14 cellular contexts compared by ENCODE assay signal in genomic region chr12:48452961-48453360, GRCh38. TPM values are rescaled to one million over a fixed set of nuclear protein-coding genes. Genes with fewer than 3 reads are reported as not detected.
"Had no signal": no experiment of that assay in that cellular context is flagged by ENCODE, and none has a peak within 500 bp of the region (broad histone marks: within the 10 kb centered on the region; RNA-seq: fewer than 3 reads in every experiment).

No MANE protein-coding gene starts in this region.

RNA-seq across cellular contexts. Expression of gene ANP32D, which starts 19.4 kb away (rescaled TPM):
- total RNA-seq: activated B cell treated with CpG ODN at 0.5 μM for 24 hours; activated CD4-positive, alpha-beta memory T cell treated with anti-CD3 and anti-CD28 coated beads for 36 hours; activated CD4-positive, alpha-beta memory T cell treated with anti-CD3 and anti-CD28 coated beads, Interleukin-2, amount 10 ng/mL, durations not matched to agents 7 days and 5 days; activated CD4-positive, alpha-beta T cell treated with anti-CD3 and anti-CD28 coated beads for 36 hours; activated CD4-positive, alpha-beta T cell treated with anti-CD3 and anti-CD28 coated beads, Interleukin-2, amount 10 ng/mL, durations not matched to agents 24 days and 14 days; activated CD4-positive, alpha-beta T cell treated with anti-CD3 and anti-CD28 coated beads, Interleukin-2, amount 10 ng/mL, durations not matched to agents 7 days and 5 days; activated CD8-positive, alpha-beta memory T cell treated with anti-CD3 and anti-CD28 coated beads for 36 hours; activated CD8-positive, alpha-beta memory T cell treated with anti-CD3 and anti-CD28 coated beads, Interleukin-2, amount 10 ng/mL, durations not matched to agents 7 days and 5 days; activated CD8-positive, alpha-beta T cell treated with anti-CD3 and anti-CD28 coated beads for 36 hours; activated CD8-positive, alpha-beta T cell treated with anti-CD3 and anti-CD28 coated beads, Interleukin-2, amount 10 ng/mL, durations not matched to agents 7 days and 5 days; T-helper 1 cell treated with Interleukin-12 subunit alpha and Interleukin-12 subunit beta and Interleukin-4 antibody, amounts not matched to agents 30 ng/mL and 1 ng/mL, for 36 hours; T-helper 17 cell; T-helper 2 cell treated with Interferon-gamma antibody and Interleukin-4, amounts not matched to agents 100 ng/mL and 5 ng/mL, for 36 hours; WTC11 had no signal

RNA-seq across cellular contexts. Expression of gene C12orf54, which starts 29.3 kb away (rescaled TPM):
- total RNA-seq: activated B cell treated with CpG ODN at 0.5 μM for 24 hours; activated CD4-positive, alpha-beta memory T cell treated with anti-CD3 and anti-CD28 coated beads for 36 hours; activated CD4-positive, alpha-beta memory T cell treated with anti-CD3 and anti-CD28 coated beads, Interleukin-2, amount 10 ng/mL, durations not matched to agents 7 days and 5 days; activated CD4-positive, alpha-beta T cell treated with anti-CD3 and anti-CD28 coated beads for 36 hours; activated CD4-positive, alpha-beta T cell treated with anti-CD3 and anti-CD28 coated beads, Interleukin-2, amount 10 ng/mL, durations not matched to agents 24 days and 14 days; activated CD4-positive, alpha-beta T cell treated with anti-CD3 and anti-CD28 coated beads, Interleukin-2, amount 10 ng/mL, durations not matched to agents 7 days and 5 days; activated CD8-positive, alpha-beta memory T cell treated with anti-CD3 and anti-CD28 coated beads for 36 hours; activated CD8-positive, alpha-beta memory T cell treated with anti-CD3 and anti-CD28 coated beads, Interleukin-2, amount 10 ng/mL, durations not matched to agents 7 days and 5 days; activated CD8-positive, alpha-beta T cell treated with anti-CD3 and anti-CD28 coated beads for 36 hours; activated CD8-positive, alpha-beta T cell treated with anti-CD3 and anti-CD28 coated beads, Interleukin-2, amount 10 ng/mL, durations not matched to agents 7 days and 5 days; T-helper 1 cell treated with Interleukin-12 subunit alpha and Interleukin-12 subunit beta and Interleukin-4 antibody, amounts not matched to agents 30 ng/mL and 1 ng/mL, for 36 hours; T-helper 17 cell; T-helper 2 cell treated with Interferon-gamma antibody and Interleukin-4, amounts not matched to agents 100 ng/mL and 5 ng/mL, for 36 hours; WTC11 had no signal
